ENCODE assay signal across 14 cellular contexts in the genomic region with DNA sequence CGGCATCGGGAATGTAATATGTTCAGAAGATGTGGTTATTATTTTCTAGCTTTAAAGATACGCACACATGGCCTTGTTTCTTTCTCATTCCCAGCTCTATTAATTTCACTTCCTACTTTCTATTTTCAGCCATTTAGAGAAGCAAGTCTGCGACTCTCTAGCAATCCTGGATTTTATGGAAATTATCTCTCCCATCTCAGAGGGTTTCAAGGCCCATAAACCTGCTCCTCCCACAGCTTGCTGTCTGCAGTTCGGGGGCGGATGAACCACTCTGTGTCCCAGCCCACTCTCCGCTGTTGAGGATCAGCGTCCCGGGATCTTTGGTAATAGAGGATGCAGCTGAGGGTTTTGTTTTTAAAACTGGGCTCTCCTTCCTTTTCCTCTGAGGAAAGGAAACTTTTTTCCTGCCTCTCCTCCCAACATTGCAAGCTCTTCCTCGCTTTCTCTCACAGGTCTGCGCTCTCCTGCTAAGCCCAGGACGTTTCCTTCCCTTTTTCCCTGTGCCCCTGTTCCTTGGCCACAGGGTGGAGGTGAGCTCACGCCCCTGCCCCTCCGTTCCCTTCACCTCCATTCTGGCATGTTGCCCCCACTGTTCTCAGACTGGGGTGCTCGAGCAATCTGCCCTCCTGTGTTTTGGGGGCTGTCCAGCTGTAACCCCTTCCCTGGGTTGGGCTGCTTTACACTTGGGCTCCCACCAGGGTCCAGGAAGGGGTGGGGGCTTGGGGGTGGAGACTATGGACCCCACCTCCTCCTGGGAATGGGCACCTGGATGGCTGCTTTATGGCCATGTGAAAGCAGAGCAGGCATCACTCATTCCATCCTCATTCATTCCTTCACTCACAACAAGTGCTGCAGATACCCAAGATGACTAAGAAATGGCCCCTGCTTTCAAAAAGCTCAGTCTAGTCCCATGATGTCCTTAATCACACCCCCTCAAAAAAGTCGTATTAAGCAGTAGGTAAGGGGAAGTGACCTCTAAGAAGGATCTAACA. TPM values are rescaled to one million over a fixed set of nuclear protein-coding genes. Genes with fewer than 3 reads are reported as not detected.
A peak's percentile ranks its signal among the peaks of the same experiment; 100 is the strongest.
DNase-seq lines count a peak whose midpoint lies in the region; ATAC-seq, FAIRE-seq and TF ChIP-seq lines count a peak whose summit lies in the region.
"Had no signal": no experiment of that assay in that cellular context is flagged by ENCODE, and none has a peak within 500 bp of the region (broad histone marks: within the 10 kb centered on the region; RNA-seq: fewer than 3 reads in every experiment).

No MANE protein-coding gene starts in this region.

- no peaks in the 10 kb centered on the region for H3K36me3 ChIP-seq in kidney (ENCODE audit: control insufficient read depth in 1 of 2, insufficient read depth in 2 of 2, low read length in 2 of 2)
- no peaks in the 10 kb centered on the region for H3K36me3 ChIP-seq in subcutaneous abdominal adipose tissue (ENCODE audit: control insufficient read depth in 5 of 5, insufficient read depth in 5 of 5, low read length in 5 of 5)
- H3K36me3 ChIP-seq: adrenal gland, thyroid gland had no signal

- H3K27ac Mint-ChIP-seq in T-helper 2 cell treated with Interferon-gamma antibody and Interleukin-4, amounts not matched to agents 5 μg/mL and 100 μg/mL, for 36 hours = no peak overlapping the region
- H3K27ac Mint-ChIP-seq in T-helper 17 cell = peak overlapping the region; percentile 32

- H3K27me3 ChIP-seq in subcutaneous abdominal adipose tissue (ENCODE audit: control insufficient read depth in 5 of 5, insufficient read depth in 4 of 5, low read length in 5 of 5) = peaks cover 0 to 16% (median 5%) of the 10 kb centered on the region in 5 donors
- H3K27me3 ChIP-seq: adrenal gland, thyroid gland had no signal

- no peaks in the 10 kb centered on the region for H3K36me3 Mint-ChIP-seq in T-helper 2 cell treated with Interferon-gamma antibody and Interleukin-4, amounts not matched to agents 5 μg/mL and 100 μg/mL, for 36 hours (ENCODE audit: low read depth)
- H3K36me3 Mint-ChIP-seq in T-helper 17 cell (ENCODE audit: low read depth) = no peaks in the 10 kb centered on the region

- no peak for TF ChIP-seq CTCF in kidney (IDR thresholded peaks at IDR 0.05; ENCODE audit: borderline replicate concordance, extremely low read depth, insufficient read depth)

- H3K9me3 ChIP-seq in T-helper 17 cell (ENCODE audit: control insufficient read depth, low read length, poor library complexity, severe bottlenecking) = no peaks in the 10 kb centered on the region
- no peaks in the 10 kb centered on the region for H3K9me3 ChIP-seq in kidney (ENCODE audit: control insufficient read depth in 1 of 2, low read length in 2 of 2)
- no peaks in the 10 kb centered on the region for H3K9me3 ChIP-seq in subcutaneous abdominal adipose tissue (ENCODE audit: control insufficient read depth in 5 of 5, low read length in 5 of 5)
- H3K9me3 ChIP-seq: adrenal gland, thyroid gland had no signal

- H3K9me3 Mint-ChIP-seq in T-helper 2 cell treated with Interferon-gamma antibody and Interleukin-4, amounts not matched to agents 5 μg/mL and 100 μg/mL, for 36 hours = no peaks in the 10 kb centered on the region

- intact Hi-C loops in kidney (cut with DNase I) = no loop called here

- no peak for FAIRE-seq in kidney (lab: Jason Lieb, UNC)

- H3K4me3 Mint-ChIP-seq in T-helper 2 cell treated with Interferon-gamma antibody and Interleukin-4, amounts not matched to agents 5 μg/mL and 100 μg/mL, for 36 hours = peak overlapping the region; percentile 7
- H3K4me3 Mint-ChIP-seq in T-helper 17 cell = no peak overlapping the region

- H3K4me3 ChIP-seq in kidney (ENCODE audit: low read length in 2 of 2) (peak overlapping the region; percentile 25 to 34), subcutaneous abdominal adipose tissue (ENCODE audit: low read depth in 1 of 5, low read length in 5 of 5) (peak overlapping the region; percentile 9 to 59 (median 41))
- H3K4me3 ChIP-seq: lung, thyroid gland had no signal

- peaks cover 0 to 4% of the 10 kb centered on the region in 2 donors for H3K4me1 ChIP-seq in kidney (ENCODE audit: control insufficient read depth in 1 of 2, insufficient read depth in 1 of 2, low read depth in 1 of 2, low read length in 2 of 2)
- H3K4me1 ChIP-seq in subcutaneous abdominal adipose tissue (ENCODE audit: control insufficient read depth in 5 of 5, insufficient read depth in 5 of 5, low read length in 5 of 5) = peaks cover 0 to 19% (median 11%) of the 10 kb centered on the region in 5 donors
- H3K4me1 ChIP-seq: thyroid gland had no signal

- peaks cover 11% of the 10 kb centered on the region for H3K4me1 Mint-ChIP-seq in T-helper 2 cell treated with Interferon-gamma antibody and Interleukin-4, amounts not matched to agents 5 μg/mL and 100 μg/mL, for 36 hours (ENCODE audit: low read depth)
- H3K4me1 Mint-ChIP-seq in T-helper 17 cell = peaks cover 15% of the 10 kb centered on the region

- H3K27ac ChIP-seq in kidney (ENCODE audit: low read depth in 2 of 2, low read length in 2 of 2) = no peak overlapping the region
- H3K27ac ChIP-seq in subcutaneous abdominal adipose tissue (ENCODE audit: low read depth, low read length) = no peak overlapping the region
- no peak overlapping the region for H3K27ac ChIP-seq in substantia nigra (ENCODE audit: low read depth, low read length, poor library complexity, severe bottlenecking)
- H3K27ac ChIP-seq: RWPE1, thyroid gland had no signal

- DNase-seq in T-helper 2 cell treated with Interferon-gamma antibody and Interleukin-4, amounts not matched to agents 5 μg/mL and 100 μg/mL, for 36 hours (ENCODE audit: low spot score) = no peak
- DNase-seq in T-helper 2 cell (no peak), T-helper 17 cell (no peak), kidney (no peak), OCI-M1 (lab: John Stamatoyannopoulos, UW) (no peak), substantia nigra (lab: John Stamatoyannopoulos, UW) (no peak)
- DNase-seq: activated CD4-positive, alpha-beta T cell treated with anti-CD3 and anti-CD28 coated beads, Interleukin-2, amount 50 U/mL, for 1 hour; NCI-H1436 treated with DMSO at 0.1 percent for 48 hours; thyroid gland had no signal

- peak overlapping the region in 1 of 2 donors; percentile 3 for H3K9ac ChIP-seq in kidney (ENCODE audit: low read length in 2 of 2)
- peak overlapping the region in 3 of 5 donors; percentile 11 to 60 (median 45) for H3K9ac ChIP-seq in subcutaneous abdominal adipose tissue (ENCODE audit: low read length in 5 of 5)

- ATAC-seq in T-helper 17 cell (no peak), HG03378 (IDR thresholded peaks at IDR 0.05; ENCODE audit: unreplicated experiment) (no peak)

- peaks cover 1% of the 10 kb centered on the region for H3K27me3 Mint-ChIP-seq in T-helper 2 cell treated with Interferon-gamma antibody and Interleukin-4, amounts not matched to agents 5 μg/mL and 100 μg/mL, for 36 hours (ENCODE audit: low read depth)
- H3K27me3 Mint-ChIP-seq in T-helper 17 cell = peaks cover 25% of the 10 kb centered on the region

RNA-seq across cellular contexts. Expression of gene ZBTB9, which starts 54.9 kb away (rescaled TPM):
- total RNA-seq in T-helper 17 cell (1 to 10 TPM; 3.9 to 4.4 TPM), kidney (11.5 TPM)
- polyA plus RNA-seq in kidney (ENCODE audit: insufficient read depth, low read depth, low replicate concordance) = 6.4 TPM
